Comparison of ENCODE assay signal across 17 cellular contexts in the genomic region with DNA sequence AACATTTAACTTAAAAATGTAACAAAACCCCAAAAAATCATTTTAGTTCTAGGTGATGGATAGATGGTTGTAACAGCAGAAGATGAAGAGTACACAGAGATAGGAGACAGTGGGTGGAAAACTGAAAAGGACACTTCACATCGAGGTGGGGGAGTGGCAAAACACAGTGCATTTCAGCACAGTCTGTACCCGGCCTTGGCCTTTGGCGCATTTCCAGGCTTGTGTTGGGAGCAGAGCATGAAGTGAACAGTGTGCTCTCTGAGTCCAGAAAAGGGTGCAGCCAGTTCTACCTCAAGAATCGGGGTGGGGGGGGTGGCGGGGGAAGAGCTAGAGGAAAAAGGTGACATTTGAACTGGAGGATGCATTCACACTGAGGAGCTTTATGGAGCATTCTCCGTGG. TPM values are rescaled to one million over a fixed set of nuclear protein-coding genes. Genes with fewer than 3 reads are reported as not detected.
A peak's percentile ranks its signal among the peaks of the same experiment; 100 is the strongest.
DNase-seq lines count a peak whose midpoint lies in the region; ATAC-seq and TF ChIP-seq lines count a peak whose summit lies in the region.
"Had no signal": no experiment of that assay in that cellular context is flagged by ENCODE, and none has a peak within 500 bp of the region (broad histone marks: within the 10 kb centered on the region; RNA-seq: fewer than 3 reads in every experiment).

No MANE protein-coding gene starts in this region.

- no peaks in the 10 kb centered on the region for H3K27me3 ChIP-seq in spleen (replicated peaks in 1 of 7)
- H3K27me3 ChIP-seq: neural progenitor cell had no signal

- H3K36me3 Mint-ChIP-seq in activated T-helper 17 cell treated with anti-CD3 and anti-CD28 coated beads, Interleukin-2, amount 50 U/mL, for 72 hours (ENCODE audit: low read depth): peaks cover 72% of the 10 kb centered on the region

- H3K27ac Mint-ChIP-seq in activated T-helper 17 cell treated with anti-CD3 and anti-CD28 coated beads, Interleukin-2, amount 50 U/mL, for 72 hours: peak overlapping the region; percentile 98
- H3K27ac Mint-ChIP-seq: neural progenitor cell; T-helper 1 cell treated with Interleukin-12 subunit alpha and Interleukin-12 subunit beta and Interleukin-4 antibody, amounts not matched to agents 30 μg/mL and 1 μg/mL, for 36 hours had no signal

- no peaks in the 10 kb centered on the region for H3K9me3 ChIP-seq in spleen

- peak overlapping the region in 5 of 8 donors; percentile 21 to 83 (median 82) for H3K27ac ChIP-seq in spleen
- H3K27ac ChIP-seq: neural progenitor cell had no signal

- no peak for ATAC-seq in activated T-helper 17 cell treated with anti-CD3 and anti-CD28 coated beads, Interleukin-2, amount 50 U/mL, for 72 hours (replicated peaks)
- ATAC-seq in left cardiac atrium: no peak
- ATAC-seq: HCT116 had no signal

- no peak for TF ChIP-seq POLR2A in spleen (IDR thresholded peaks at IDR 0.05)

- peaks cover 41% of the 10 kb centered on the region for H3K4me1 Mint-ChIP-seq in activated T-helper 17 cell treated with anti-CD3 and anti-CD28 coated beads, Interleukin-2, amount 50 U/mL, for 72 hours

- H3K36me3 ChIP-seq in spleen: peaks cover 0 to 36% (median 3%) of the 10 kb centered on the region in 6 donors

- TF ChIP-seq CTCF in spleen (IDR thresholded peaks at IDR 0.05 in 8 of 11, conservative IDR thresholded peaks at IDR 0.05 in 3 of 11): no peak

- peaks cover 0 to 54% (median 28%) of the 10 kb centered on the region in 6 donors for H3K4me1 ChIP-seq in spleen
- H3K4me1 ChIP-seq: neural progenitor cell had no signal

- DNase-seq in DMS 273 (lab: John Stamatoyannopoulos, UW; ENCODE audit: unreplicated experiment) (peak; percentile 40), DMS 273 treated with DMSO at 0.1 percent for 48 hours (lab: John Stamatoyannopoulos, UW) (no peak), left cardiac atrium (peak; percentile 54), spleen (no peak), iPS-NIHi11 (ENCODE audit: low spot score) (no peak), NCI-H2029 (lab: John Stamatoyannopoulos, UW) (no peak), KBM-7 (no peak)
- DNase-seq: 8988T; DMS79 treated with DMSO at 0.1 percent for 48 hours; erythroblast; NCI-H1436; stimulated activated CD4-positive, alpha-beta T cell treated with anti-CD3 and anti-CD28 coated beads, Interleukin-2, amount 100 ng/mL, for 24 hours; stimulated activated naive CD4-positive, alpha-beta T cell had no signal

- no peaks in the 10 kb centered on the region for H3K9me3 Mint-ChIP-seq in activated T-helper 17 cell treated with anti-CD3 and anti-CD28 coated beads, Interleukin-2, amount 50 U/mL, for 72 hours
- H3K9me3 Mint-ChIP-seq: T-helper 1 cell treated with Interleukin-12 subunit alpha and Interleukin-12 subunit beta and Interleukin-4 antibody, amounts not matched to agents 30 μg/mL and 1 μg/mL, for 36 hours had no signal

- intact Hi-C loops in left cardiac atrium (cut with DNase I): no loop called here
- intact Hi-C loops in spleen (cut with DNase I; ENCODE audit: low total_unique reads): no loop called here

- H3K4me3 ChIP-seq in spleen: peak overlapping the region in 1 of 8 donors; percentile 25
- H3K4me3 ChIP-seq: neural progenitor cell had no signal

- in situ Hi-C loops in KBM-7 (cut with MboI; ENCODE audit: low pct_unique_long_range_greater_than_20kb, low sequenced_read_pairs): no loop called here

- no peaks in the 10 kb centered on the region for H3K27me3 Mint-ChIP-seq in activated T-helper 17 cell treated with anti-CD3 and anti-CD28 coated beads, Interleukin-2, amount 50 U/mL, for 72 hours

- peak overlapping the region; percentile 91 for H3K4me3 Mint-ChIP-seq in activated T-helper 17 cell treated with anti-CD3 and anti-CD28 coated beads, Interleukin-2, amount 50 U/mL, for 72 hours
- H3K4me3 Mint-ChIP-seq: neural progenitor cell; T-helper 1 cell treated with Interleukin-12 subunit alpha and Interleukin-12 subunit beta and Interleukin-4 antibody, amounts not matched to agents 30 μg/mL and 1 μg/mL, for 36 hours had no signal

- WGBS in spleen, 5 donors: 46 to 86% (median 63%) methylated on average over 6 of the region's 6 CpGs

RNA-seq across cellular contexts. Expression of a gene that starts 4.3 kb away (rescaled TPM):
- 100 to 1,000 TPM in 1 of 2 donors, 10 to 100 TPM in 1; 28.2 to 134 TPM for total RNA-seq in activated T-helper 17 cell treated with anti-CD3 and anti-CD28 coated beads, Interleukin-2, amount 50 U/mL, for 72 hours
- total RNA-seq in left cardiac atrium: 10 to 100 TPM; 33.5 to 37.4 TPM
- 10 to 100 TPM; 28.6 to 60.0 (median 51.7) TPM for total RNA-seq in spleen
- polyA plus RNA-seq in spleen: 10 to 100 TPM; 35.6 to 65.8 (median 58.6) TPM

RNA-seq across cellular contexts. Expression of a gene that starts 7.5 kb away (rescaled TPM):
- 10 to 100 TPM; 18.6 to 44.9 TPM for total RNA-seq in activated T-helper 17 cell treated with anti-CD3 and anti-CD28 coated beads, Interleukin-2, amount 50 U/mL, for 72 hours
- total RNA-seq in left cardiac atrium: 1 to 10 TPM; 5.4 to 5.7 TPM
- total RNA-seq in spleen: 10 to 100 TPM; 14.0 to 34.5 (median 19.3) TPM
- 1 to 10 TPM; 4.4 to 8.4 (median 6.1) TPM for polyA plus RNA-seq in spleen

RNA-seq across cellular contexts. Expression of a gene that starts 37.9 kb away (rescaled TPM):
- not detected for total RNA-seq in activated T-helper 17 cell treated with anti-CD3 and anti-CD28 coated beads, Interleukin-2, amount 50 U/mL, for 72 hours
- total RNA-seq in left cardiac atrium (1 to 10 TPM; 1.3 to 2.8 TPM), spleen (1 to 10 TPM; 1.8 to 4.4 (median 2.8) TPM)
- polyA plus RNA-seq in spleen: 1 to 10 TPM in 1 of 3 donors, under 1 TPM in 2; 0.44 to 1.1 (median 0.83) TPM

Comparison
In these comparisons a context has a peak if more than half of its experiments do, and no peak if none do; other contexts are left out.
1. DNase-seq: peak in DMS 273 (single experiment) and left cardiac atrium (single experiment); none in DMS 273 treated with DMSO at 0.1 percent for 48 hours (single experiment), spleen (single experiment), iPS-NIHi11 (single experiment), NCI-H2029 (single experiment) and KBM-7 (single experiment).